In genomic region chr1:65363484-65363883, GRCh38 we compare ENCODE assay signal across 26 cellular contexts.
"Had no signal": no experiment of that assay in that cellular context is flagged by ENCODE, and none has a peak within 500 bp of the region (broad histone marks: within the 10 kb centered on the region; RNA-seq: fewer than 3 reads in every experiment).

No MANE protein-coding gene starts in this region.

- H3K4me3 ChIP-seq: left ventricle myocardium inferior, lung, mucosa of descending colon, ovary, right atrium auricular region, right lobe of liver, smooth muscle cell, stomach, testis, thyroid gland, transverse colon, upper lobe of left lung, vagina had no signal

- H3K4me1 Mint-ChIP-seq: stimulated activated naive B cell treated with anti-CD40 and anti-IgM and Interleukin-4, amounts not matched to agents 10 μg/mL and 1 μg/mL and 100 μg/mL, for 72 hours had no signal

- H3K27ac ChIP-seq: left ventricle myocardium inferior, ovary, right atrium auricular region, right lobe of liver, stomach, testis, thyroid gland, transverse colon, upper lobe of left lung, vagina had no signal

- DNase-seq: hippocampal formation; islet precursor cell; left ventricle myocardium inferior; mesendoderm; midbrain; mucosa of descending colon; naive thymus-derived CD4-positive, alpha-beta T cell; ovary; right lobe of liver; stimulated activated CD4-positive, alpha-beta T cell treated with anti-CD3 and anti-CD28 coated beads, Interleukin-1b, Interleukin-23, amount 100 ng/mL, for 48 hours; stimulated activated CD4-positive, alpha-beta T cell treated with anti-CD3 and anti-CD28 coated beads, Interleukin-2, amount 100 ng/mL, for 48 hours; stimulated activated CD4-positive, alpha-beta T cell treated with anti-CD3 and anti-CD28 coated beads, Interleukin-4, amount 100 ng/mL, for 4 hours; stimulated activated CD8-positive, alpha-beta memory T cell treated with anti-CD3 and anti-CD28 coated beads, Interleukin-4, amount 100 ng/mL, for 48 hours; stimulated activated naive B cell treated with anti-CD40 and anti-IgM and Interleukin-4, amounts not matched to agents 10 μg/mL and 1 μg/mL and 100 μg/mL, for 72 hours; stimulated activated naive CD8-positive, alpha-beta T cell treated with anti-CD3 and anti-CD28 coated beads, Interleukin-15, Interleukin-2, amounts not matched to agents 100 U/mL and 50 U/mL, for 24 hours; stomach; testis; transverse colon; upper lobe of left lung had no signal

- H3K4me2 ChIP-seq: smooth muscle cell had no signal

- H3K27ac Mint-ChIP-seq: naive thymus-derived CD4-positive, alpha-beta T cell; natural killer cell treated with Interleukin-12 subunit alpha and Interleukin-12 subunit beta and Interleukin-15 and Interleukin-18, amount 100 ng/mL, for 72 hours; progenitor cell of endocrine pancreas; stimulated activated naive B cell treated with anti-CD40 and anti-IgM and Interleukin-4, amounts not matched to agents 10 μg/mL and 1 μg/mL and 100 μg/mL, for 72 hours had no signal

- H3K9me3 ChIP-seq: left ventricle myocardium inferior, mucosa of descending colon, ovary, right atrium auricular region, right lobe of liver, stomach, testis, thyroid gland, transverse colon, upper lobe of left lung, vagina had no signal

- H3K4me3 Mint-ChIP-seq: naive thymus-derived CD4-positive, alpha-beta T cell; natural killer cell treated with Interleukin-12 subunit alpha and Interleukin-12 subunit beta and Interleukin-15 and Interleukin-18, amount 100 ng/mL, for 72 hours; stimulated activated naive B cell treated with anti-CD40 and anti-IgM and Interleukin-4, amounts not matched to agents 10 μg/mL and 1 μg/mL and 100 μg/mL, for 72 hours had no signal

- H3K27me3 ChIP-seq: ovary, right atrium auricular region, right lobe of liver, stomach, testis, thyroid gland, transverse colon, upper lobe of left lung, vagina had no signal

- H3K36me3 Mint-ChIP-seq: natural killer cell treated with Interleukin-12 subunit alpha and Interleukin-12 subunit beta and Interleukin-15 and Interleukin-18, amount 100 ng/mL, for 72 hours; stimulated activated naive B cell treated with anti-CD40 and anti-IgM and Interleukin-4, amounts not matched to agents 10 μg/mL and 1 μg/mL and 100 μg/mL, for 72 hours had no signal

- H3K9me3 Mint-ChIP-seq: naive thymus-derived CD4-positive, alpha-beta T cell; natural killer cell treated with Interleukin-12 subunit alpha and Interleukin-12 subunit beta and Interleukin-15 and Interleukin-18, amount 100 ng/mL, for 72 hours; stimulated activated naive B cell treated with anti-CD40 and anti-IgM and Interleukin-4, amounts not matched to agents 10 μg/mL and 1 μg/mL and 100 μg/mL, for 72 hours had no signal

- ATAC-seq: mucosa of descending colon; naive thymus-derived CD4-positive, alpha-beta T cell; natural killer cell treated with Interleukin-12 subunit alpha and Interleukin-12 subunit beta and Interleukin-15 and Interleukin-18, amount 100 ng/mL, for 72 hours; right lobe of liver; stimulated activated naive CD8-positive, alpha-beta T cell treated with anti-CD3 and anti-CD28 coated beads, Interleukin-15, Interleukin-2, amounts not matched to agents 100 U/mL and 50 U/mL, for 24 hours had no signal

- H3K36me3 ChIP-seq: left ventricle myocardium inferior, ovary, right atrium auricular region, right lobe of liver, stomach, thyroid gland, transverse colon, upper lobe of left lung, vagina had no signal

- H3K27me3 Mint-ChIP-seq: progenitor cell of endocrine pancreas had no signal

- H3K4me1 ChIP-seq: left ventricle myocardium inferior, right atrium auricular region, right lobe of liver, testis, thyroid gland, transverse colon, upper lobe of left lung, vagina had no signal
